In genomic region chr17:2511462-2512369, GRCh38 we compare ENCODE assay signal across 8 cellular contexts. TPM values are rescaled to one million over a fixed set of nuclear protein-coding genes. Genes with fewer than 3 reads are reported as not detected.
DNase-seq lines count a peak whose midpoint lies in the region; ATAC-seq and TF ChIP-seq lines count a peak whose summit lies in the region.

TSS of gene METTL16 (minus strand) at chr17:2511888. CDS start at chr17:2502331, 9,557 bp downstream.

- H3K4me3 ChIP-seq in GM12864 (ENCODE audit: low read depth, low read length), result peak within 1 kb of the TSS; percentile 91
- peak within 1 kb of the TSS; percentile 61 for H3K4me3 ChIP-seq in thymus (ENCODE audit: low read length)

- DNase-seq in GM12864 (ENCODE audit: low read depth), result peak; percentile 98
- DNase-seq in NCI-H1105 treated with DMSO at 0.1 percent for 48 hours (lab: John Stamatoyannopoulos, UW), result peak; percentile 94
- peak; percentile 87 for DNase-seq in SKM-1 treated with dmso at 0.1 percent for 144 hours (lab: John Stamatoyannopoulos, UW; ENCODE audit: unreplicated experiment)
- DNase-seq in activated naive CD8-positive, alpha-beta T cell treated with anti-CD3 and anti-CD28 coated beads for 36 hours, result peak; percentile 97
- DNase-seq in head of caudate nucleus, result peak; percentile 90 to 100 (median 96)
- peak; percentile 99 for DNase-seq in osteocyte (ENCODE audit: extremely low spot score, unreplicated experiment)

- peaks cover 14% of the 10 kb centered on the region for H3K4me1 ChIP-seq in thymus (ENCODE audit: control insufficient read depth, insufficient read depth, low read length)

- no peaks in the 10 kb centered on the region for H3K36me3 ChIP-seq in thymus (ENCODE audit: control insufficient read depth, insufficient read depth)

- H3K27ac Mint-ChIP-seq in activated naive CD8-positive, alpha-beta T cell treated with anti-CD3 and anti-CD28 coated beads for 36 hours, result no peak within 1 kb of the TSS
- H3K27ac Mint-ChIP-seq in osteocyte (ENCODE audit: unreplicated experiment), result no peak within 1 kb of the TSS

- no peaks in the 10 kb centered on the region for H3K27me3 Mint-ChIP-seq in activated naive CD8-positive, alpha-beta T cell treated with anti-CD3 and anti-CD28 coated beads for 36 hours
- H3K27me3 Mint-ChIP-seq in osteocyte (ENCODE audit: unreplicated experiment), result no peaks in the 10 kb centered on the region

- intact Hi-C loops in head of caudate nucleus (cut with DNase I), result loop anchor here (10.0 kb wide), 1 partner anchor 83 kb away; the partner anchor contains the start of gene PAFAH1B1

- peaks cover 24% of the 10 kb centered on the region for H3K4me1 Mint-ChIP-seq in activated naive CD8-positive, alpha-beta T cell treated with anti-CD3 and anti-CD28 coated beads for 36 hours
- peaks cover 3% of the 10 kb centered on the region for H3K4me1 Mint-ChIP-seq in osteocyte (ENCODE audit: unreplicated experiment)

- no peaks in the 10 kb centered on the region for H3K27me3 ChIP-seq in thymus (ENCODE audit: control insufficient read depth, insufficient read depth)

- ATAC-seq in HG02678 (IDR thresholded peaks at IDR 0.05; ENCODE audit: unreplicated experiment), result peak; percentile 98

- no peak within 1 kb of the TSS for H3K4me3 Mint-ChIP-seq in activated naive CD8-positive, alpha-beta T cell treated with anti-CD3 and anti-CD28 coated beads for 36 hours
- H3K4me3 Mint-ChIP-seq in osteocyte (ENCODE audit: unreplicated experiment), result no peak within 1 kb of the TSS

- H3K27ac ChIP-seq in thymus (ENCODE audit: low read depth), result peak within 1 kb of the TSS; percentile 98

- TF ChIP-seq CTCF in GM12864 (IDR thresholded peaks at IDR 0.05; ENCODE audit: low read depth, low read length, missing control alignments) (no peak), osteocyte (IDR thresholded peaks at IDR 0.05) (no peak)

- H3K9me3 ChIP-seq in thymus (ENCODE audit: control insufficient read depth), result no peaks in the 10 kb centered on the region

- no peaks in the 10 kb centered on the region for H3K9me3 Mint-ChIP-seq in activated naive CD8-positive, alpha-beta T cell treated with anti-CD3 and anti-CD28 coated beads for 36 hours
- H3K9me3 Mint-ChIP-seq in osteocyte (ENCODE audit: unreplicated experiment), result no peaks in the 10 kb centered on the region

- WGBS in thymus, result under 1% methylated on average over 49 of the region's 49 CpGs

- H3K36me3 Mint-ChIP-seq in activated naive CD8-positive, alpha-beta T cell treated with anti-CD3 and anti-CD28 coated beads for 36 hours, result peaks cover 17% of the 10 kb centered on the region
- no peaks in the 10 kb centered on the region for H3K36me3 Mint-ChIP-seq in osteocyte (ENCODE audit: unreplicated experiment)

RNA-seq across cellular contexts. Expression of gene METTL16, which starts in this region (rescaled TPM):
- 10 to 100 TPM; 61.7 to 66.5 TPM for total RNA-seq in activated naive CD8-positive, alpha-beta T cell treated with anti-CD3 and anti-CD28 coated beads for 36 hours
- total RNA-seq in osteocyte, result 22.9 and 26.3 TPM in 2 replicates
- polyA plus RNA-seq in thymus, result 37.1 TPM

Comparison
In these comparisons a context has a peak if more than half of its experiments do, and no peak if none do; other contexts are left out.
1. Peak in every context shown above with its lines: DNase-seq, ATAC-seq, H3K4me3 ChIP-seq and H3K27ac ChIP-seq.